ENCODE assay signal across 11 cellular contexts in genomic region chr5:149679876-149680809, GRCh38. TPM values are rescaled to one million over a fixed set of nuclear protein-coding genes. Genes with fewer than 3 reads are reported as not detected.
DNase-seq lines count a peak whose midpoint lies in the region; ATAC-seq and TF ChIP-seq lines count a peak whose summit lies in the region.
"Had no signal": no experiment of that assay in that cellular context is flagged by ENCODE, and none has a peak within 500 bp of the region (broad histone marks: within the 10 kb centered on the region; RNA-seq: fewer than 3 reads in every experiment).

No MANE protein-coding gene starts in this region.

- H3K27ac Mint-ChIP-seq in chondrocyte (ENCODE audit: unreplicated experiment), result no peak overlapping the region
- H3K27ac Mint-ChIP-seq: activated CD4-positive, alpha-beta T cell treated with anti-CD3 and anti-CD28 coated beads for 36 hours had no signal

- ATAC-seq in GM18519 (IDR thresholded peaks at IDR 0.05; ENCODE audit: low FRiP score, unreplicated experiment) (peak; percentile 27), HG02571 (IDR thresholded peaks at IDR 0.05; ENCODE audit: unreplicated experiment) (peak; percentile 31), HG03565 (IDR thresholded peaks at IDR 0.05; ENCODE audit: unreplicated experiment) (peak; percentile 31)
- ATAC-seq: activated CD4-positive, alpha-beta T cell treated with anti-CD3 and anti-CD28 coated beads for 36 hours had no signal

- no peaks in the 10 kb centered on the region for H3K36me3 ChIP-seq in right atrium auricular region

- H3K4me3 ChIP-seq in right atrium auricular region, result no peak overlapping the region

- no peak for TF ChIP-seq CTCF in right atrium auricular region (IDR thresholded peaks at IDR 0.05)
- no peak for TF ChIP-seq CTCF in chondrocyte (IDR thresholded peaks at IDR 0.05)

- H3K4me3 Mint-ChIP-seq in chondrocyte (ENCODE audit: unreplicated experiment), result no peak overlapping the region
- H3K4me3 Mint-ChIP-seq: activated CD4-positive, alpha-beta T cell treated with anti-CD3 and anti-CD28 coated beads for 36 hours had no signal

- peaks cover 0 to 39% of the 10 kb centered on the region in 2 donors for H3K4me1 ChIP-seq in right atrium auricular region

- H3K9me3 ChIP-seq in right atrium auricular region, result no peaks in the 10 kb centered on the region

- peak overlapping the region; percentile 78 to 92 for H3K27ac ChIP-seq in right atrium auricular region

- H3K9me3 Mint-ChIP-seq in chondrocyte (ENCODE audit: low read depth), result no peaks in the 10 kb centered on the region

- peaks cover 2% of the 10 kb centered on the region for H3K4me1 Mint-ChIP-seq in chondrocyte (ENCODE audit: low read depth)
- H3K4me1 Mint-ChIP-seq: activated CD4-positive, alpha-beta T cell treated with anti-CD3 and anti-CD28 coated beads for 36 hours had no signal

- no peak for DNase-seq in right atrium auricular region (ENCODE audit: low spot score)
- no peak for DNase-seq in NAMALWA (ENCODE audit: low spot score)
- no peak for DNase-seq in retina
- DNase-seq in chondrocyte (ENCODE audit: low spot score), result no peak
- no peak for DNase-seq in NCI-H1105 (lab: John Stamatoyannopoulos, UW)
- DNase-seq: activated CD4-positive, alpha-beta T cell treated with anti-CD3 and anti-CD28 coated beads for 36 hours; DMS 273 treated with DMSO at 0.1 percent for 48 hours; NCI-H69 had no signal

- peaks cover 29% of the 10 kb centered on the region for H3K27me3 Mint-ChIP-seq in chondrocyte (ENCODE audit: low read depth)

- peaks cover 2% of the 10 kb centered on the region for H3K36me3 Mint-ChIP-seq in chondrocyte (ENCODE audit: low read depth)

- H3K27me3 ChIP-seq in right atrium auricular region, result no peaks in the 10 kb centered on the region

RNA-seq across cellular contexts. Expression of gene PPARGC1B, which starts 50.0 kb away (rescaled TPM):
- total RNA-seq in right atrium auricular region (10 to 100 TPM; 10.1 to 11.4 TPM), chondrocyte (1.9 to 2.8 TPM (median 1.9 TPM) in 3 replicates)
